2 cellular contexts compared by ENCODE assay signal in the genomic region with DNA sequence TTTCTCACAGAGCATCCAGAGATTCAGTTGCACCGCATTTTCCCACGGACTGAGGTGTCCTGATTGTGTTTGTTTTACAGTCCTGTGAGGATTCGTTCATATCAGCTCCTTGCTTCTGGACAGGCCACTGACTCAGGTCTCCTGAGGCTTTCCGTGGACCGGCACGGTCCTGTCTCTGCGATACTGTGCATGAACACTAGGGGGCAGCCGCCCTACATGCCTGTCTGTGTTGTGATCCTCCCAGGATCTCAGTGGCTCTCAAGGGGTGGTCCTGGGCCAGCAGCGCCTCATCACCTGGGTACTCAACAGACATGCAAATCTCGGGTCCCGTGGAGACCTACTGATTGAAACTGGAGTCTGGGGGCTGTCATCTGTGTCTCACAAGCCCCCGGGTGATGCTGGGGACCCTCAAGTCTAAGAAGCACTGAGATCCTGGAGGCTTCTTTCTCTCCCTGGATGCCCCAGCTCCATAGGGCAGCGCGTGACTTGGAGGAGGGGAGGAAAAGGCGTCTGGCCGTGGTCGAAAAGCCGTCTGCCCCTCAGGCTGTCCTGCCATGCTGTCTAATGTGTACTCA.
TF ChIP-seq lines count a peak whose summit lies in the region.

No MANE protein-coding gene starts in this region.

TF ChIP-seq in HEK293, 187 proteins besides CTCF, POLR2A, EP300 and RAD21 (continued from another document):
- TF ChIP-seq, protein P1, sequence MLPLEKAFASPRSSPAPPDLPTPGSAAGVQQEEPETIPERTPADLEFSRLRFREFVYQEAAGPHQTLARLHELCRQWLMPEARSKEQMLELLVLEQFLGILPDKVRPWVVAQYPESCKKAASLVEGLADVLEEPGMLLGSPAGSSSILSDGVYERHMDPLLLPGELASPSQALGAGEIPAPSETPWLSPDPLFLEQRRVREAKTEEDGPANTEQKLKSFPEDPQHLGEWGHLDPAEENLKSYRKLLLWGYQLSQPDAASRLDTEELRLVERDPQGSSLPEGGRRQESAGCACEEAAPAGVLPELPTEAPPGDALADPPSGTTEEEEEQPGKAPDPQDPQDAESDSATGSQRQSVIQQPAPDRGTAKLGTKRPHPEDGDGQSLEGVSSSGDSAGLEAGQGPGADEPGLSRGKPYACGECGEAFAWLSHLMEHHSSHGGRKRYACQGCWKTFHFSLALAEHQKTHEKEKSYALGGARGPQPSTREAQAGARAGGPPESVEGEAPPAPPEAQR (tag by site-specific recombination; IDR thresholded peaks at IDR 0.05), result no peak

TF ChIP-seq in K562, 482 proteins besides CTCF, POLR2A, EP300 and RAD21 (continued from another document and continues in another):
- TF ChIP-seq TEAD4 (IDR thresholded peaks at IDR 0.05; ENCODE audit: low read length), result 0 out of 2 replicates have a peak, but pooled peaks have one; percentile 23
- no peak for TF ChIP-seq TEAD4 (CRISPR knock-in tag; IDR thresholded peaks at IDR 0.05; ENCODE audit: borderline replicate concordance)
- no peak for TF ChIP-seq ZNF175 (CRISPR knock-in tag; IDR thresholded peaks at IDR 0.05; ENCODE audit: low read depth)
- TF ChIP-seq ELF4 (CRISPR knock-in tag; IDR thresholded peaks at IDR 0.05), result 0 out of 2 replicates have a peak, but pooled peaks have one; percentile 29
- 0 out of 2 replicates have a peak, but pooled peaks have one; percentile 5 for TF ChIP-seq HCFC1 (IDR thresholded peaks at IDR 0.05; ENCODE audit: low read depth, low read length)
- TF ChIP-seq PHF21A (IDR thresholded peaks at IDR 0.05; ENCODE audit: borderline replicate concordance, low read depth), result peak; percentile 83
- TF ChIP-seq ZNF384 (IDR thresholded peaks at IDR 0.05; ENCODE audit: low read depth, low read length), result peak; percentile 14; the same call in 1 of the 2 replicates
- TF ChIP-seq CTBP1 (IDR thresholded peaks at IDR 0.05; ENCODE audit: borderline replicate concordance), result peak; percentile 72; the same call in 1 of the 2 replicates
- TF ChIP-seq TEAD1 (CRISPR knock-in tag; IDR thresholded peaks at IDR 0.05), result 0 out of 4 replicates have a peak, but pooled peaks of 1 of the 2 experiments have one; percentile 10
- TF ChIP-seq ZBTB17 (CRISPR knock-in tag; IDR thresholded peaks at IDR 0.05), result 0 out of 2 replicates have a peak, but pooled peaks have one; percentile 42
- peak; percentile 36 for TF ChIP-seq CBFA2T2 (conservative IDR thresholded peaks at IDR 0.05)
- peak in 1 of 2 experiments; percentile 91; a peak in 2 of 4 replicates for TF ChIP-seq RCOR1 (IDR thresholded peaks at IDR 0.05; ENCODE audit: borderline replicate concordance in 1 of 2, low read depth in 2 of 2, low read length in 2 of 2)
- TF ChIP-seq JUND (IDR thresholded peaks at IDR 0.05; ENCODE audit: borderline replicate concordance, low read depth, low read length), result 0 out of 2 replicates have a peak, but pooled peaks have one; percentile 35
- TF ChIP-seq JUND (tag; IDR thresholded peaks at IDR 0.05; ENCODE audit: borderline replicate concordance, low read depth, low read length), result no peak; the same call in 2 of the 3 replicates
- peak; percentile 88; the same call in 1 of the 2 replicates for TF ChIP-seq STAG1 (CRISPR knock-in tag; IDR thresholded peaks at IDR 0.05; ENCODE audit: borderline replicate concordance)
- no peak for TF ChIP-seq KLF6 (CRISPR knock-in tag; IDR thresholded peaks at IDR 0.05; ENCODE audit: borderline replicate concordance)
- no peak for TF ChIP-seq SREBF2 (CRISPR knock-in tag; IDR thresholded peaks at IDR 0.05)
- no peak for TF ChIP-seq ZNF274 (IDR thresholded peaks at IDR 0.05; ENCODE audit: borderline replicate concordance, low read depth, low read length)
- peak; percentile 59 for TF ChIP-seq TCF3 (CRISPR knock-in tag; IDR thresholded peaks at IDR 0.05)
- peak; percentile 15; the same call in 1 of the 2 replicates for TF ChIP-seq FOSL1 (tag; conservative IDR thresholded peaks at IDR 0.05)
- TF ChIP-seq HDAC1 (IDR thresholded peaks at IDR 0.05), result 0 out of 4 replicates have a peak, but pooled peaks of 1 of the 2 experiments have one; percentile 26
- no peak; the same call in 1 of the 2 replicates for TF ChIP-seq FOXA1 (IDR thresholded peaks at IDR 0.05; ENCODE audit: borderline replicate concordance)
- peak; percentile 74 to 78 for TF ChIP-seq KDM1A (IDR thresholded peaks at IDR 0.05)
- TF ChIP-seq TAL1 (IDR thresholded peaks at IDR 0.05), result 0 out of 2 replicates have a peak, but pooled peaks have one; percentile 22
- TF ChIP-seq, protein P2, sequence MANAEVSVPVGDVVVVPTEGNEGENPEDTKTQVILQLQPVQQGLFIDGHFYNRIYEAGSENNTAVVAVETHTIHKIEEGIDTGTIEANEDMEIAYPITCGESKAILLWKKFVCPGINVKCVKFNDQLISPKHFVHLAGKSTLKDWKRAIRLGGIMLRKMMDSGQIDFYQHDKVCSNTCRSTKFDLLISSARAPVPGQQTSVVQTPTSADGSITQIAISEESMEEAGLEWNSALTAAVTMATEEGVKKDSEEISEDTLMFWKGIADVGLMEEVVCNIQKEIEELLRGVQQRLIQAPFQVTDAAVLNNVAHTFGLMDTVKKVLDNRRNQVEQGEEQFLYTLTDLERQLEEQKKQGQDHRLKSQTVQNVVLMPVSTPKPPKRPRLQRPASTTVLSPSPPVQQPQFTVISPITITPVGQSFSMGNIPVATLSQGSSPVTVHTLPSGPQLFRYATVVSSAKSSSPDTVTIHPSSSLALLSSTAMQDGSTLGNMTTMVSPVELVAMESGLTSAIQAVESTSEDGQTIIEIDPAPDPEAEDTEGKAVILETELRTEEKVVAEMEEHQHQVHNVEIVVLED (CRISPR knock-in tag; IDR thresholded peaks at IDR 0.05), result no peak
- TF ChIP-seq CBFA2T3 (IDR thresholded peaks at IDR 0.05), result peak; percentile 69
- TF ChIP-seq, protein P3, sequence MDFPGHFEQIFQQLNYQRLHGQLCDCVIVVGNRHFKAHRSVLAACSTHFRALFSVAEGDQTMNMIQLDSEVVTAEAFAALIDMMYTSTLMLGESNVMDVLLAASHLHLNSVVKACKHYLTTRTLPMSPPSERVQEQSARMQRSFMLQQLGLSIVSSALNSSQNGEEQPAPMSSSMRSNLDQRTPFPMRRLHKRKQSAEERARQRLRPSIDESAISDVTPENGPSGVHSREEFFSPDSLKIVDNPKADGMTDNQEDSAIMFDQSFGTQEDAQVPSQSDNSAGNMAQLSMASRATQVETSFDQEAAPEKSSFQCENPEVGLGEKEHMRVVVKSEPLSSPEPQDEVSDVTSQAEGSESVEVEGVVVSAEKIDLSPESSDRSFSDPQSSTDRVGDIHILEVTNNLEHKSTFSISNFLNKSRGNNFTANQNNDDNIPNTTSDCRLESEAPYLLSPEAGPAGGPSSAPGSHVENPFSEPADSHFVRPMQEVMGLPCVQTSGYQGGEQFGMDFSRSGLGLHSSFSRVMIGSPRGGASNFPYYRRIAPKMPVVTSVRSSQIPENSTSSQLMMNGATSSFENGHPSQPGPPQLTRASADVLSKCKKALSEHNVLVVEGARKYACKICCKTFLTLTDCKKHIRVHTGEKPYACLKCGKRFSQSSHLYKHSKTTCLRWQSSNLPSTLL (IDR thresholded peaks at IDR 0.05), result no peak
- no peak for TF ChIP-seq HOXB6 (CRISPR knock-in tag; IDR thresholded peaks at IDR 0.05; ENCODE audit: borderline replicate concordance)
- peak in 1 of 2 experiments; percentile 15; a peak in 1 of 4 replicates for TF ChIP-seq TBL1XR1 (IDR thresholded peaks at IDR 0.05; ENCODE audit: low read length in 2 of 2)
- TF ChIP-seq, protein P4, sequence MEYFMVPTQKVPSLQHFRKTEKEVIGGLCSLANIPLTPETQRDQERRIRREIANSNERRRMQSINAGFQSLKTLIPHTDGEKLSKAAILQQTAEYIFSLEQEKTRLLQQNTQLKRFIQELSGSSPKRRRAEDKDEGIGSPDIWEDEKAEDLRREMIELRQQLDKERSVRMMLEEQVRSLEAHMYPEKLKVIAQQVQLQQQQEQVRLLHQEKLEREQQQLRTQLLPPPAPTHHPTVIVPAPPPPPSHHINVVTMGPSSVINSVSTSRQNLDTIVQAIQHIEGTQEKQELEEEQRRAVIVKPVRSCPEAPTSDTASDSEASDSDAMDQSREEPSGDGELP (CRISPR knock-in tag; IDR thresholded peaks at IDR 0.05; ENCODE audit: borderline replicate concordance), result peak; percentile 23; the same call in 1 of the 2 replicates
- peak; percentile 66; the same call in 1 of the 2 replicates for TF ChIP-seq RB1 (IDR thresholded peaks at IDR 0.05; ENCODE audit: low read depth)
- TF ChIP-seq KLF16 (IDR thresholded peaks at IDR 0.05), result peak; percentile 31; the same call in 1 of the 2 replicates
- TF ChIP-seq SMARCC2 (IDR thresholded peaks at IDR 0.05; ENCODE audit: low read depth), result no peak
- TF ChIP-seq MYNN (IDR thresholded peaks at IDR 0.05), result 0 out of 2 replicates have a peak, but pooled peaks have one; percentile 24
- TF ChIP-seq MYNN (CRISPR knock-in tag; IDR thresholded peaks at IDR 0.05), result no peak
- TF ChIP-seq, protein P5, sequence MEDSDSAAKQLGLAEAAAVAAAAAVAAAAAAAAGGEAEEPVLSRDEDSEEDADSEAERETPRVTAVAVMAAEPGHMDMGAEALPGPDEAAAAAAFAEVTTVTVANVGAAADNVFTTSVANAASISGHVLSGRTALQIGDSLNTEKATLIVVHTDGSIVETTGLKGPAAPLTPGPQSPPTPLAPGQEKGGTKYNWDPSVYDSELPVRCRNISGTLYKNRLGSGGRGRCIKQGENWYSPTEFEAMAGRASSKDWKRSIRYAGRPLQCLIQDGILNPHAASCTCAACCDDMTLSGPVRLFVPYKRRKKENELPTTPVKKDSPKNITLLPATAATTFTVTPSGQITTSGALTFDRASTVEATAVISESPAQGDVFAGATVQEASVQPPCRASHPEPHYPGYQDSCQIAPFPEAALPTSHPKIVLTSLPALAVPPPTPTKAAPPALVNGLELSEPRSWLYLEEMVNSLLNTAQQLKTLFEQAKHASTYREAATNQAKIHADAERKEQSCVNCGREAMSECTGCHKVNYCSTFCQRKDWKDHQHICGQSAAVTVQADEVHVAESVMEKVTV (CRISPR knock-in tag; IDR thresholded peaks at IDR 0.05), result peak; percentile 96
- TF ChIP-seq NFIC (IDR thresholded peaks at IDR 0.05), result peak; percentile 24; the same call in 1 of the 2 replicates
- 0 out of 2 replicates have a peak, but pooled peaks have one; percentile 19 for TF ChIP-seq GATA2 (CRISPR knock-in tag; IDR thresholded peaks at IDR 0.05)
- no peak for TF ChIP-seq ZNF695 (CRISPR knock-in tag; IDR thresholded peaks at IDR 0.05)
- 0 out of 2 replicates have a peak, but pooled peaks have one; percentile 55 for TF ChIP-seq ZNF583 (CRISPR knock-in tag; IDR thresholded peaks at IDR 0.05)
- peak; percentile 33 for TF ChIP-seq NCOR1 (IDR thresholded peaks at IDR 0.05)
- no peak for TF ChIP-seq ZNF143 (CRISPR knock-in tag; IDR thresholded peaks at IDR 0.05)
- peak; percentile 15; the same call in 1 of the 2 replicates for TF ChIP-seq EGR1 (conservative IDR thresholded peaks at IDR 0.05)
- TF ChIP-seq, protein P6, sequence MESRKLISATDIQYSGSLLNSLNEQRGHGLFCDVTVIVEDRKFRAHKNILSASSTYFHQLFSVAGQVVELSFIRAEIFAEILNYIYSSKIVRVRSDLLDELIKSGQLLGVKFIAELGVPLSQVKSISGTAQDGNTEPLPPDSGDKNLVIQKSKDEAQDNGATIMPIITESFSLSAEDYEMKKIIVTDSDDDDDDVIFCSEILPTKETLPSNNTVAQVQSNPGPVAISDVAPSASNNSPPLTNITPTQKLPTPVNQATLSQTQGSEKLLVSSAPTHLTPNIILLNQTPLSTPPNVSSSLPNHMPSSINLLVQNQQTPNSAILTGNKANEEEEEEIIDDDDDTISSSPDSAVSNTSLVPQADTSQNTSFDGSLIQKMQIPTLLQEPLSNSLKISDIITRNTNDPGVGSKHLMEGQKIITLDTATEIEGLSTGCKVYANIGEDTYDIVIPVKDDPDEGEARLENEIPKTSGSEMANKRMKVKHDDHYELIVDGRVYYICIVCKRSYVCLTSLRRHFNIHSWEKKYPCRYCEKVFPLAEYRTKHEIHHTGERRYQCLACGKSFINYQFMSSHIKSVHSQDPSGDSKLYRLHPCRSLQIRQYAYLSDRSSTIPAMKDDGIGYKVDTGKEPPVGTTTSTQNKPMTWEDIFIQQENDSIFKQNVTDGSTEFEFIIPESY (CRISPR knock-in tag; IDR thresholded peaks at IDR 0.05), result no peak
